ENCODE assay signal across 8 cellular contexts in the genomic region with DNA sequence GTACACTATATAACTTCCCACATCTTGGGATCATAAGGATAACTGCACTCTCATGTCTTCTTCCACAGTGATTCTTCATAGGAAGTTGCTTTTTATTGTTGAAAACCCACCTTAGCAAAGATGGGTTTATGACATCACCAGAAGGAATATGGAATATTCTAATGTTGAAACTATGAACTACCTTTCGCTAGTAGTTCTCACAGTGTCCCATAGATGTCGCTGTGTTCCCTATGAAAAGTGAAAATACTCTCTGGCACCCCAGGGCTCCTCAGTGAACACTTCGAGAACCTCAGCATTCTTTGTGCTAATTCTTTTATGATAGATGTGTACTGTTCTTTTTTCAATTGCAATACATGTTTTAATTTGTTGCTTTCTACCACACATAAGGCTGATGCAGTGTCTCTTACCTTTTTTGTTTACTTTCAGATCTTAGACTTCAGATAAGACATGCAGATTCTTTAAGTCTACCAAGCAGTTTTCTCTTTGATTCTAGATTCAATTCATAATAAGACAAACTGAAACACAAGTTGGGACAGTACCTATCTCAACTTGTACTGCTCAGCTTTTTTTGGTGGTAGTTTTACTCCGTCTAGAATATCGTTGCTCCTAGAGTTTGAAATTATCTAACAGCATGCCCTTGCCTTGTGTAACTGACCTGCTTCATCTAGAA.
A peak's percentile ranks its signal among the peaks of the same experiment; 100 is the strongest.
DNase-seq lines count a peak whose midpoint lies in the region; ATAC-seq, FAIRE-seq and TF ChIP-seq lines count a peak whose summit lies in the region.

No MANE protein-coding gene starts in this region.

- no peak for ATAC-seq in GM18868 (IDR thresholded peaks at IDR 0.05; ENCODE audit: unreplicated experiment)

- no peaks in the 10 kb centered on the region for H3K9me3 ChIP-seq in small intestine (ENCODE audit: control insufficient read depth, low read depth)

- H3K4me3 Mint-ChIP-seq in activated CD4-positive, alpha-beta T cell treated with anti-CD3 and anti-CD28 coated beads, Interleukin-2, amount 10 ng/mL, durations not matched to agents 24 days and 14 days = no peak overlapping the region

- H3K4me3 ChIP-seq in HFF-Myc (replicated peaks; ENCODE audit: low read depth, low read length) (no peak overlapping the region), fibroblast of mammary gland (ENCODE audit: control insufficient read depth, low read depth, low read length) (no peak overlapping the region), small intestine (ENCODE audit: low read depth in 1 of 2, low read length in 2 of 2) (no peak overlapping the region)

- DNase-seq in Ammon's horn (ENCODE audit: low spot score) (peak; percentile 19), HFF-Myc (ENCODE audit: extremely low read depth, low read depth) (no peak), fibroblast of mammary gland (ENCODE audit: low read depth) (peak; percentile 59), small intestine (peak; percentile 42), NCI-H748 treated with DMSO at 0.1 percent for 48 hours (lab: John Stamatoyannopoulos, UW) (no peak), NCI-H146 treated with DMSO at 0.1 percent for 48 hours (lab: John Stamatoyannopoulos, UW; ENCODE audit: unreplicated experiment) (no peak)
- peak; percentile 81 for DNase-seq in activated CD4-positive, alpha-beta T cell treated with anti-CD3 and anti-CD28 coated beads, Interleukin-2, amount 10 ng/mL, durations not matched to agents 24 days and 14 days

- no peaks in the 10 kb centered on the region for H3K27me3 Mint-ChIP-seq in activated CD4-positive, alpha-beta T cell treated with anti-CD3 and anti-CD28 coated beads, Interleukin-2, amount 10 ng/mL, durations not matched to agents 24 days and 14 days

- H3K4me1 Mint-ChIP-seq in activated CD4-positive, alpha-beta T cell treated with anti-CD3 and anti-CD28 coated beads, Interleukin-2, amount 10 ng/mL, durations not matched to agents 24 days and 14 days = peaks cover 7% of the 10 kb centered on the region

- H3K27ac ChIP-seq in small intestine (ENCODE audit: low read depth in 1 of 2, low read length in 1 of 2) = no peak overlapping the region

- H3K9me3 Mint-ChIP-seq in activated CD4-positive, alpha-beta T cell treated with anti-CD3 and anti-CD28 coated beads, Interleukin-2, amount 10 ng/mL, durations not matched to agents 24 days and 14 days = peaks cover 6% of the 10 kb centered on the region

- no peaks in the 10 kb centered on the region for H3K27me3 ChIP-seq in small intestine (ENCODE audit: control insufficient read depth in 2 of 2, insufficient read depth in 2 of 2, low read length in 2 of 2)

- no peaks in the 10 kb centered on the region for H3K4me1 ChIP-seq in small intestine (ENCODE audit: control insufficient read depth in 2 of 2, insufficient read depth in 1 of 2, low read depth in 1 of 2, low read length in 1 of 2)

- peaks cover 3 to 12% of the 10 kb centered on the region in 2 donors for H3K36me3 ChIP-seq in small intestine (ENCODE audit: control insufficient read depth in 2 of 2, insufficient read depth in 2 of 2, low read length in 2 of 2)

- peak; percentile 43 for TF ChIP-seq CTCF in HFF-Myc (IDR thresholded peaks at IDR 0.05; ENCODE audit: low read depth, low read length, missing control alignments)
- TF ChIP-seq CTCF in fibroblast of mammary gland (conservative IDR thresholded peaks at IDR 0.05; ENCODE audit: control insufficient read depth, insufficient read depth, low read depth, low read length) = peak; percentile 74

- no peak for FAIRE-seq in small intestine (lab: Jason Lieb, UNC)

- 78 to 89% (median 86%) methylated on average over 5 of the region's 5 CpGs for WGBS in small intestine, 3 donors

- H3K27ac Mint-ChIP-seq in activated CD4-positive, alpha-beta T cell treated with anti-CD3 and anti-CD28 coated beads, Interleukin-2, amount 10 ng/mL, durations not matched to agents 24 days and 14 days = peak overlapping the region; percentile 61

- intact Hi-C loops in activated CD4-positive, alpha-beta T cell treated with anti-CD3 and anti-CD28 coated beads, Interleukin-2, amount 10 ng/mL, durations not matched to agents 24 days and 14 days (cut with micrococcal nuclease) = loop anchor here (1.0 kb wide), 1 partner anchor 77 kb away; no protein-coding TSS in a partner anchor

- H3K36me3 Mint-ChIP-seq in activated CD4-positive, alpha-beta T cell treated with anti-CD3 and anti-CD28 coated beads, Interleukin-2, amount 10 ng/mL, durations not matched to agents 24 days and 14 days (ENCODE audit: low read depth) = peaks cover 49% of the 10 kb centered on the region

Comparison
In these comparisons a context has a peak if more than half of its experiments do, and no peak if none do; other contexts are left out.
1. DNase-seq: peak in Ammon's horn (single experiment), activated CD4-positive, alpha-beta T cell treated with anti-CD3 and anti-CD28 coated beads, Interleukin-2, amount 10 ng/mL, durations not matched to agents 24 days and 14 days (single experiment), fibroblast of mammary gland (single experiment) and small intestine (single experiment); none in HFF-Myc (single experiment), NCI-H748 treated with DMSO at 0.1 percent for 48 hours (single experiment) and NCI-H146 treated with DMSO at 0.1 percent for 48 hours (single experiment).